In genomic region chr2:156435725-156436476, GRCh38 we compare ENCODE assay signal across 1 cellular context.
TF ChIP-seq lines count a peak whose summit lies in the region.

Gene GPD2, plus strand, starts transcription at chr2:156436379. Its CDS starts 39,727 bp downstream, at chr2:156476106.

TF ChIP-seq in K562, 482 proteins besides CTCF, POLR2A, EP300 and RAD21 (continued from another document and continues in another):
- peak; percentile 82 for TF ChIP-seq MGA (IDR thresholded peaks at IDR 0.05)
- no peak for TF ChIP-seq ZNF436 (CRISPR knock-in tag; IDR thresholded peaks at IDR 0.05)
- TF ChIP-seq POLR2B (IDR thresholded peaks at IDR 0.05; ENCODE audit: low read depth, partially characterized antibody), result peak; percentile 51
- no peak for TF ChIP-seq KAT7 (CRISPR knock-in tag; IDR thresholded peaks at IDR 0.05; ENCODE audit: borderline replicate concordance)
- TF ChIP-seq HNRNPL (IDR thresholded peaks at IDR 0.05; ENCODE audit: low read depth, low read length), result 0 out of 2 replicates have a peak, but pooled peaks have one; percentile 41
- no peak for TF ChIP-seq ZEB2 (IDR thresholded peaks at IDR 0.05)
- TF ChIP-seq ETS1 (conservative IDR thresholded peaks at IDR 0.05; ENCODE audit: control insufficient read depth, low read depth, low read length), result peak; percentile 26; the same call in 1 of the 2 replicates
- 0 out of 6 replicates have a peak, but pooled peaks of 1 of the 3 experiments have one; percentile 40 for TF ChIP-seq ZBTB11 (CRISPR knock-in tag; IDR thresholded peaks at IDR 0.05)
- 0 out of 3 replicates have a peak, but pooled peaks of 1 of the 2 experiments have one; percentile 7 for TF ChIP-seq CBX3 (IDR thresholded peaks at IDR 0.05; ENCODE audit: borderline replicate concordance in 1 of 2, low read length in 2 of 2)
- peak; percentile 29; the same call in 1 of the 2 replicates for TF ChIP-seq LCOR (CRISPR knock-in tag; IDR thresholded peaks at IDR 0.05)
- no peak for TF ChIP-seq HNRNPLL (IDR thresholded peaks at IDR 0.05; ENCODE audit: low read depth, low read length, poor library complexity, severe bottlenecking)
- TF ChIP-seq RBFOX2 (IDR thresholded peaks at IDR 0.05; ENCODE audit: low read depth, low read length), result peak; percentile 79
- TF ChIP-seq CCNT2 (IDR thresholded peaks at IDR 0.05; ENCODE audit: borderline replicate concordance, extremely low read depth, insufficient read length, low read depth, low read length), result peak; percentile 71
- no peak for TF ChIP-seq PTBP1 (IDR thresholded peaks at IDR 0.05; ENCODE audit: low read depth, low read length)
- no peak for TF ChIP-seq TFE3 (CRISPR knock-in tag; IDR thresholded peaks at IDR 0.05)
- no peak for TF ChIP-seq ZNF764 (CRISPR knock-in tag; IDR thresholded peaks at IDR 0.05; ENCODE audit: low read depth)
- peak in 2 of 3 experiments; percentile 2 to 19 for TF ChIP-seq YY1 (IDR thresholded peaks at IDR 0.05; ENCODE audit: borderline replicate concordance in 1 of 3, control insufficient read depth in 1 of 3, extremely low read depth in 1 of 3, insufficient read depth in 3 of 3, insufficient read length in 1 of 3, insufficient replicate concordance in 2 of 3, low read depth in 1 of 3, low read length in 2 of 3)
- peak; percentile 1 for TF ChIP-seq TBP (optimal IDR thresholded peaks at IDR 0.05; ENCODE audit: low read depth, low read length)
- peak; percentile 43; the same call in 1 of the 2 replicates for TF ChIP-seq RNF2 (IDR thresholded peaks at IDR 0.05)
- no peak for TF ChIP-seq NCOR1 (IDR thresholded peaks at IDR 0.05)
- TF ChIP-seq PBX2 (CRISPR knock-in tag; IDR thresholded peaks at IDR 0.05; ENCODE audit: low read depth), result peak; percentile 36; the same call in 1 of the 2 replicates
- TF ChIP-seq PBX2 (tag; conservative IDR thresholded peaks at IDR 0.05; ENCODE audit: low read depth), result peak; percentile 58
- peak; percentile 87 for TF ChIP-seq L3MBTL2 (IDR thresholded peaks at IDR 0.05)
- peak; percentile 73 for TF ChIP-seq EGR1 (conservative IDR thresholded peaks at IDR 0.05)
- peak; percentile 38 to 70 for TF ChIP-seq MAZ (CRISPR knock-in tag; conservative IDR thresholded peaks at IDR 0.05 in 1 of 2, IDR thresholded peaks at IDR 0.05 in 1 of 2)
- TF ChIP-seq DMBX1 (CRISPR knock-in tag; IDR thresholded peaks at IDR 0.05; ENCODE audit: borderline replicate concordance), result no peak
- peak; percentile 60 for TF ChIP-seq GABPA (tag; conservative IDR thresholded peaks at IDR 0.05; ENCODE audit: low read depth)
- TF ChIP-seq NRF1 (conservative IDR thresholded peaks at IDR 0.05 in 1 of 2, IDR thresholded peaks at IDR 0.05 in 1 of 2), result peak; percentile 71 to 76
- no peak for TF ChIP-seq ZSCAN29 (IDR thresholded peaks at IDR 0.05)
- peak in 1 of 2 experiments; percentile 43; a peak in 1 of 4 replicates for TF ChIP-seq ZNF639 (CRISPR knock-in tag; conservative IDR thresholded peaks at IDR 0.05 in 1 of 2, IDR thresholded peaks at IDR 0.05 in 1 of 2)
- peak; percentile 92 for TF ChIP-seq PKNOX1 (IDR thresholded peaks at IDR 0.05)
- TF ChIP-seq ZNF79 (CRISPR knock-in tag; IDR thresholded peaks at IDR 0.05; ENCODE audit: low read depth), result no peak
- TF ChIP-seq NR2C2 (CRISPR knock-in tag; IDR thresholded peaks at IDR 0.05), result no peak
- TF ChIP-seq NR2C2 (tag; IDR thresholded peaks at IDR 0.05), result peak; percentile 21; the same call in 1 of the 2 replicates
